In the genomic region with DNA sequence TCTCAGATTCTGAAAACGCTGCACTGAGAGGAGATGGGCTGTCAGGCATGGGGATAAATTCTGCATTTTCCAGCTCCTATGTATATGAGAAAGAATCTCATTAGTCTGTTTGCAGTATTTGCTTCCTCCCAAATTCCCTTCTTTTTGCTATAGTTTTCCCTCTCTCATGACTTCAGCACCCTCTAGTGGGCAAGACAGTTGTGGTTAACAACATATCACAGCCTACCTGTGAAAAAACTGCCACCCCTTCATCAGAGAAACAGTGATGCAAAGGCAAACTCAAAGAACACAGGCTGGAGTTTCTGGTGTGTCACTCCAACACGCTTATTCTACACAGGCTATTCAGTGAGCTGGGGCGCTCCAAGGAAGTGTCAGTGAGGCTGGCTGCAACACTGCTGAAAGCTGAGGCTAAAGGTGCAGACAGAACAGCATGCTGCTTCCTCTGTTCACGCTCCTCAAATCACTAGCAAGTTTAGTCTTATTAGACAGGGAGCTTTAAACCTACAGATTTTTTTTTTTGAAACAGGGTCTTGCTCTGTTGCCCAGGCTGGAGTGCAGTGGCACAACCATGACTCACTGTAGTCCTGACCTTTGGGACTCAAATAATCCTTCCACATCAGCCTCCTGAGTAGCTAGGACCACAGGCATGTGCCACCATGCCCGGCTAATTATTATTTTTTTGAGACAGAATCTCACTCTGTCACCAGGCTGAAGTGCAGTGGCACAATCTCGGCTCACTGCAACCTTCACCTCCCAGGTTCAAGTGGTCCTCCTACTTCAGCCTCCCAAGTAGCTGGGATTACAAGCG, we compare ENCODE assay signal across 1 cellular context.
TF ChIP-seq lines count a peak whose summit lies in the region.

No MANE protein-coding gene starts in this region.

TF ChIP-seq in Ishikawa, 13 proteins besides CTCF, POLR2A, EP300 and RAD21 (continued from another document):
- TF ChIP-seq TCF12 (IDR thresholded peaks at IDR 0.05; ENCODE audit: low read depth), result no peak
- TF ChIP-seq ZBTB7A (IDR thresholded peaks at IDR 0.05; ENCODE audit: low read depth), result no peak
- TF ChIP-seq, protein P1, sequence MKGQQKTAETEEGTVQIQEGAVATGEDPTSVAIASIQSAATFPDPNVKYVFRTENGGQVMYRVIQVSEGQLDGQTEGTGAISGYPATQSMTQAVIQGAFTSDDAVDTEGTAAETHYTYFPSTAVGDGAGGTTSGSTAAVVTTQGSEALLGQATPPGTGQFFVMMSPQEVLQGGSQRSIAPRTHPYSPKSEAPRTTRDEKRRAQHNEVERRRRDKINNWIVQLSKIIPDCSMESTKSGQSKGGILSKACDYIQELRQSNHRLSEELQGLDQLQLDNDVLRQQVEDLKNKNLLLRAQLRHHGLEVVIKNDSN (IDR thresholded peaks at IDR 0.05), result no peak
- TF ChIP-seq TEAD4 (IDR thresholded peaks at IDR 0.05), result no peak
